In genomic region chr16:67652578-67653130, GRCh38 we compare ENCODE assay signal across 1 cellular context.
A peak's percentile ranks its signal among the peaks of the same experiment; 100 is the strongest.
TF ChIP-seq lines count a peak whose summit lies in the region.

No MANE protein-coding gene starts in this region.

TF ChIP-seq in HepG2, 621 proteins besides CTCF, POLR2A, EP300 and RAD21 (continued from another document and continues in another):
- TF ChIP-seq SMAD9 (CRISPR knock-in tag; IDR thresholded peaks at IDR 0.05) (no peak), KDM1A (CRISPR knock-in tag; IDR thresholded peaks at IDR 0.05) (no peak), ZNF451 (CRISPR knock-in tag; IDR thresholded peaks at IDR 0.05) (0 out of 2 replicates have a peak, but pooled peaks have one; percentile 37), SIX1 (CRISPR knock-in tag; IDR thresholded peaks at IDR 0.05; ENCODE audit: borderline replicate concordance) (no peak), ZNF207 (IDR thresholded peaks at IDR 0.05; ENCODE audit: borderline replicate concordance) (no peak), ZBTB10 (CRISPR knock-in tag; IDR thresholded peaks at IDR 0.05; ENCODE audit: borderline replicate concordance) (no peak), AKAP8 (CRISPR knock-in tag; IDR thresholded peaks at IDR 0.05) (no peak), ZNF607 (CRISPR knock-in tag; IDR thresholded peaks at IDR 0.05; ENCODE audit: borderline replicate concordance) (peak; percentile 45; the same call in 1 of the 2 replicates), ZNF775 (CRISPR knock-in tag; IDR thresholded peaks at IDR 0.05; ENCODE audit: borderline replicate concordance) (no peak), ESRRA (CRISPR knock-in tag; IDR thresholded peaks at IDR 0.05; ENCODE audit: low read depth) (no peak), ZNF441 (CRISPR knock-in tag; IDR thresholded peaks at IDR 0.05; ENCODE audit: borderline replicate concordance) (peak; percentile 84; the same call in 1 of the 2 replicates), SAP130 (CRISPR knock-in tag; IDR thresholded peaks at IDR 0.05; ENCODE audit: low read depth) (peak; percentile 77), ZNF549 (CRISPR knock-in tag; IDR thresholded peaks at IDR 0.05) (no peak), ERF (CRISPR knock-in tag; IDR thresholded peaks at IDR 0.05) (0 out of 2 replicates have a peak, but pooled peaks have one; percentile 60), ZNF691 (CRISPR knock-in tag; IDR thresholded peaks at IDR 0.05; ENCODE audit: borderline replicate concordance, low read depth) (peak; percentile 61; the same call in 1 of the 2 replicates), ZNF644 (CRISPR knock-in tag; IDR thresholded peaks at IDR 0.05; ENCODE audit: low read depth) (no peak), ZNF280D (CRISPR knock-in tag; IDR thresholded peaks at IDR 0.05) (no peak), ISX (CRISPR knock-in tag; conservative IDR thresholded peaks at IDR 0.05) (no peak), ZNF460 (CRISPR knock-in tag; IDR thresholded peaks at IDR 0.05; ENCODE audit: borderline replicate concordance) (no peak), ZBTB14 (CRISPR knock-in tag; IDR thresholded peaks at IDR 0.05) (peak; percentile 94), HOXA7 (CRISPR knock-in tag; IDR thresholded peaks at IDR 0.05) (no peak), TSC22D2 (CRISPR knock-in tag; IDR thresholded peaks at IDR 0.05; ENCODE audit: borderline replicate concordance) (peak; percentile 95), RELA (CRISPR knock-in tag; IDR thresholded peaks at IDR 0.05) (no peak), THAP7 (CRISPR knock-in tag; IDR thresholded peaks at IDR 0.05) (no peak), ZNF468 (CRISPR knock-in tag; IDR thresholded peaks at IDR 0.05) (0 out of 2 replicates have a peak, but pooled peaks have one; percentile 72), SOX13 (IDR thresholded peaks at IDR 0.05) (no peak), SOX13 (CRISPR knock-in tag; conservative IDR thresholded peaks at IDR 0.05 in 1 of 2, IDR thresholded peaks at IDR 0.05 in 1 of 2) (peak in 1 of 2 experiments; percentile 24; a peak in 1 of 4 replicates), ZNF883 (CRISPR knock-in tag; IDR thresholded peaks at IDR 0.05; ENCODE audit: not compliant biosample characterization) (peak; percentile 62), SIX4 (CRISPR knock-in tag; IDR thresholded peaks at IDR 0.05) (no peak; the same call in 1 of the 2 replicates), ZNF513 (CRISPR knock-in tag; conservative IDR thresholded peaks at IDR 0.05) (no peak), MAX (IDR thresholded peaks at IDR 0.05) (no peak), SRSF4 (IDR thresholded peaks at IDR 0.05; ENCODE audit: low read depth, low read length, poor library complexity, severe bottlenecking) (no peak), HIC2 (CRISPR knock-in tag; IDR thresholded peaks at IDR 0.05; ENCODE audit: low read depth) (no peak), ZNF180 (CRISPR knock-in tag; IDR thresholded peaks at IDR 0.05; ENCODE audit: borderline replicate concordance, low read depth) (no peak), ZNF709 (CRISPR knock-in tag; IDR thresholded peaks at IDR 0.05) (peak; percentile 51; the same call in 1 of the 2 replicates), ZNF674 (CRISPR knock-in tag; IDR thresholded peaks at IDR 0.05; ENCODE audit: low read depth) (no peak), ZNF740 (CRISPR knock-in tag; IDR thresholded peaks at IDR 0.05) (0 out of 2 replicates have a peak, but pooled peaks have one; percentile 21), NFAT5 (CRISPR knock-in tag; IDR thresholded peaks at IDR 0.05) (no peak), DRAP1 (CRISPR knock-in tag; IDR thresholded peaks at IDR 0.05) (no peak), POLR2G (IDR thresholded peaks at IDR 0.05; ENCODE audit: low read depth, low read length) (no peak), ZNF652 (CRISPR knock-in tag; IDR thresholded peaks at IDR 0.05; ENCODE audit: borderline replicate concordance, low read depth) (no peak), TOE1 (CRISPR knock-in tag; IDR thresholded peaks at IDR 0.05) (no peak), ZNF616 (CRISPR knock-in tag; IDR thresholded peaks at IDR 0.05; ENCODE audit: low read depth) (0 out of 2 replicates have a peak, but pooled peaks have one; percentile 67)
